Comparison of ENCODE assay signal across 10 cellular contexts in the genomic region with DNA sequence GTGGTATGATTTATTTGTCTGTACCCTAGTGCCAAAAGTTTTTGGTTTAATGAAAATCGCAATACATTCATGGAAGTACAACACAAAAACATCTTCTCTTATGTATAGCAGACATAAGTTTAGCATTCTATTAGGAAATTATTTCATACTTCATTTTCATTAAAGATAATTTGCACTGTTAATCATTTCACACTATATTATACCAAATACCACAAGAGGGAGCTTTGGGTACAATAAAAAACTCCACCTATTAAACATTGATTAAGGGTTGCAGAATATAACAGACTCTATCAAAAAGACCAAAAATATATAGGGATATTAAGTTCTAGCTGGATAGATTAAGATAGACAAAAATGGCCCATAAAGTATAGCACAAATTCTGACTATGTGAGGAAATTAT.
DNase-seq lines count a peak whose midpoint lies in the region; ATAC-seq and TF ChIP-seq lines count a peak whose summit lies in the region.
"Had no signal": no experiment of that assay in that cellular context is flagged by ENCODE, and none has a peak within 500 bp of the region (broad histone marks: within the 10 kb centered on the region; RNA-seq: fewer than 3 reads in every experiment).

No MANE protein-coding gene starts in this region.

- CTCF ChIA-PET in mammary epithelial cell (lab: Charles Lee; ENCODE audit: low non-redundant PET), result no interaction called here

- dilution Hi-C loops in mammary epithelial cell (cut with HindIII; ENCODE audit: low sequenced_read_pairs), result no loop called here

- no peaks in the 10 kb centered on the region for H3K9me3 Mint-ChIP-seq in mesothelial cell of epicardium
- no peaks in the 10 kb centered on the region for H3K9me3 Mint-ChIP-seq in activated T-cell treated with anti-CD3 and anti-CD28 coated beads, Interleukin-2, amount 50 U/mL, for 4 hours

- intact Hi-C loops in mammary epithelial cell (cut with micrococcal nuclease), result loop anchor here (1.0 to 5.0 kb wide), 4 partner anchors 102 to 350 kb away; a partner anchor contains a TSS

- H3K9ac ChIP-seq in KMS-11, result no peak overlapping the region
- no peak overlapping the region for H3K9ac ChIP-seq in mammary epithelial cell (ENCODE audit: insufficient read depth, low read length)

- no peak overlapping the region for H3K4me2 ChIP-seq in KMS-11
- no peak overlapping the region for H3K4me2 ChIP-seq in mammary epithelial cell (ENCODE audit: insufficient read depth, low read depth, low read length)

- no TSS peak for BruUV-seq in mammary epithelial cell (replicated peaks; lab: Mats Ljungman, UMichigan)

- H3K4me1 Mint-ChIP-seq in mesothelial cell of epicardium, result no peaks in the 10 kb centered on the region
- H3K4me1 Mint-ChIP-seq in activated T-cell treated with anti-CD3 and anti-CD28 coated beads, Interleukin-2, amount 50 U/mL, for 4 hours (ENCODE audit: low read depth), result peaks cover 5% of the 10 kb centered on the region

- H3K4me1 ChIP-seq in KMS-11 (ENCODE audit: low read depth, poor library complexity, severe bottlenecking), result peaks cover 3% of the 10 kb centered on the region
- H3K4me1 ChIP-seq in mammary epithelial cell (ENCODE audit: insufficient read depth, low read length), result no peaks in the 10 kb centered on the region

- no peak overlapping the region for H3K4me3 Mint-ChIP-seq in mesothelial cell of epicardium
- no peak overlapping the region for H3K4me3 Mint-ChIP-seq in activated T-cell treated with anti-CD3 and anti-CD28 coated beads, Interleukin-2, amount 50 U/mL, for 4 hours

- H3K27me3 Mint-ChIP-seq in mesothelial cell of epicardium (ENCODE audit: low read depth), result no peaks in the 10 kb centered on the region
- H3K27me3 Mint-ChIP-seq in activated T-cell treated with anti-CD3 and anti-CD28 coated beads, Interleukin-2, amount 50 U/mL, for 4 hours (ENCODE audit: low read depth), result no peaks in the 10 kb centered on the region

- no peaks in the 10 kb centered on the region for H3K79me2 ChIP-seq in KMS-11 (ENCODE audit: insufficient read depth, low read depth)
- H3K79me2 ChIP-seq in mammary epithelial cell (ENCODE audit: insufficient read depth, low read length), result peaks cover 38% of the 10 kb centered on the region

- no peaks in the 10 kb centered on the region for H3K27me3 ChIP-seq in KMS-11 (ENCODE audit: insufficient read depth, low read depth)
- no peaks in the 10 kb centered on the region for H3K27me3 ChIP-seq in mammary epithelial cell (ENCODE audit: insufficient read depth, low read length)

- no peaks in the 10 kb centered on the region for H3K9me3 ChIP-seq in mammary epithelial cell (replicated peaks; ENCODE audit: insufficient read depth, low read length)

- in situ Hi-C loops in mammary epithelial cell (cut with MboI; ENCODE audit: low sequenced_read_pairs in 2 of 2), result loop anchor here (10.0 kb wide), 2 partner anchors 170 to 180 kb away; no protein-coding TSS in a partner anchor

- TF ChIP-seq CTCF in C4-2B (conservative IDR thresholded peaks at IDR 0.05) (peak; percentile 69), KMS-11 (conservative IDR thresholded peaks at IDR 0.05; ENCODE audit: low read depth, low read length) (peak; percentile 70), mammary epithelial cell (conservative IDR thresholded peaks at IDR 0.05 in 1 of 2, IDR thresholded peaks at IDR 0.05 in 1 of 2; ENCODE audit: extremely low read depth in 1 of 2, insufficient read depth in 1 of 2, low read depth in 1 of 2, low read length in 2 of 2) (peak; percentile 34 to 39), mesothelial cell of epicardium (IDR thresholded peaks at IDR 0.05; ENCODE audit: unreplicated experiment) (peak; percentile 45)

- no peaks in the 10 kb centered on the region for H4K20me1 ChIP-seq in KMS-11 (ENCODE audit: insufficient read depth)
- H4K20me1 ChIP-seq in mammary epithelial cell (ENCODE audit: insufficient read depth, low read length), result no peaks in the 10 kb centered on the region

- no peak for ATAC-seq in activated T-cell treated with anti-CD3 and anti-CD28 coated beads, Interleukin-2, amount 50 U/mL, for 4 hours

- no peak overlapping the region for H3K27ac Mint-ChIP-seq in mesothelial cell of epicardium

- H2AFZ ChIP-seq in KMS-11 (ENCODE audit: low read depth), result no peak overlapping the region
- no peak overlapping the region for H2AFZ ChIP-seq in mammary epithelial cell (ENCODE audit: low read depth, low read length)

- DNase-seq in mammary epithelial cell (no peak), mesothelial cell of epicardium (ENCODE audit: low spot score in 2 of 2, unreplicated experiment in 2 of 2) (no peak), DMS153 treated with DMSO at 0.1 percent for 48 hours (lab: John Stamatoyannopoulos, UW; ENCODE audit: unreplicated experiment) (no peak), mucosa of gallbladder (ENCODE audit: low spot score) (no peak), iPS-NIHi7 (ENCODE audit: extremely low spot score) (no peak)
- DNase-seq in activated T-cell treated with anti-CD3 and anti-CD28 coated beads, Interleukin-2, amount 50 U/mL, for 4 hours, result no peak
- DNase-seq: activated naive CD4-positive, alpha-beta T cell treated with anti-CD3 and anti-CD28 coated beads, Interleukin-2, amount 50 U/mL, for 16 hours; NCI-H226 had no signal

- H3K27ac ChIP-seq in C4-2B, result no peak overlapping the region
- H3K27ac ChIP-seq in KMS-11, result no peak overlapping the region
- H3K27ac ChIP-seq in mammary epithelial cell (ENCODE audit: insufficient read depth, low read depth, low read length), result no peak overlapping the region

- 0% methylated on average over 1 of the region's 1 CpG for WGBS in mammary epithelial cell (ENCODE audit: low coverage, missing lambda C conversion rate)

- H3K4me3 ChIP-seq in KMS-11 (IDR thresholded peaks at IDR 0.05; ENCODE audit: insufficient read depth, low read depth, low read length) (no peak overlapping the region), mammary epithelial cell (replicated peaks in 1 of 3; ENCODE audit: insufficient read depth in 1 of 3, low read depth in 2 of 3, low read length in 3 of 3) (no peak overlapping the region)

- H3K36me3 Mint-ChIP-seq in mesothelial cell of epicardium, result peaks cover 8% of the 10 kb centered on the region
- peaks cover 2% of the 10 kb centered on the region for H3K36me3 Mint-ChIP-seq in activated T-cell treated with anti-CD3 and anti-CD28 coated beads, Interleukin-2, amount 50 U/mL, for 4 hours (ENCODE audit: insufficient read depth)

- H3K36me3 ChIP-seq in KMS-11 (ENCODE audit: insufficient read depth), result no peaks in the 10 kb centered on the region
- peaks cover 4% of the 10 kb centered on the region for H3K36me3 ChIP-seq in mammary epithelial cell (ENCODE audit: insufficient read depth, low read length)
